9 cellular contexts compared by ENCODE assay signal in the genomic region with DNA sequence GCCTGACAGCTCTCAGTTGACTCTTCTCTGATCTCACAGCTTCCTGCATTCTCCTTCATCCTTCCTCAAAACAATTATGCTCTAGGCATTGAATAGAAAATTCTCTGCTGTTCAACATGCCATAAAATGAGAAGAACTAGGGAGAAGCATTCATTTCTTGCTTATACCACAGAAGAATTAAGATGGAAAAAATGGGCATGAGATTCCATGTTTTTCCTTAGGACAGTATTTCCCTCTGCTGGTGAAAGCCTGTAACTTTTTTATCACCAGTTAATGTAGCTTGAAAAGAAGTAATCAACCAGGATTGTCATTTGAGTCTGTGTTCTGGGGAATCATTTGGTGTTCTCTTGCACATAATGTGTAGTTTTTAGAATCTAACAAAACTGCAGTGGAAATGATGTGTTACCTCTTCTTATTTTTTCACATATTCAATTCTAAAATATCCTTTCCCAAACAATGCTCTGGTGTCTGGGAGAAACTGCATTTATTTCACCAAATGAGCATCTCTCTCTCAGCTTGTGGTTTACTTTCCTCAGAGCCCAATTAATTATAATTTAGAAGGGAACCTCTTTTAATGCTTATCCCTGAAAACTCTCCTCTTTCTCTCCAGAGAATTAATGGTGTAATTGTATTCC.
DNase-seq lines count a peak whose midpoint lies in the region; ATAC-seq, FAIRE-seq and TF ChIP-seq lines count a peak whose summit lies in the region.
"Had no signal": no experiment of that assay in that cellular context is flagged by ENCODE, and none has a peak within 500 bp of the region (broad histone marks: within the 10 kb centered on the region; RNA-seq: fewer than 3 reads in every experiment).

No MANE protein-coding gene starts in this region.

- H3K4me1 ChIP-seq in CD8-positive, alpha-beta T cell (ENCODE audit: insufficient read depth, low read length) = no peaks in the 10 kb centered on the region

- CTCF ChIA-PET in CD4-positive, alpha-beta T cell (lab: Charles Lee) = no interaction called here
- CTCF ChIA-PET in CD8-positive, alpha-beta T cell (lab: Charles Lee) = interaction anchor here (0.8 to 1.4 kb wide), 3 partner anchors 11 to 181 kb away, joined by 3 to 5 read pairs (median 3); no protein-coding TSS in a partner anchor
- CTCF ChIA-PET in T-cell (lab: Charles Lee) = interaction anchor here (1.1 to 1.3 kb wide), 2 partner anchors 177 to 180 kb away, joined by 3 to 4 read pairs; no protein-coding TSS in a partner anchor

- H3K27ac Mint-ChIP-seq in CD4-positive, alpha-beta T cell = no peak overlapping the region
- H3K27ac Mint-ChIP-seq in CD8-positive, alpha-beta T cell = no peak overlapping the region
- no peak overlapping the region for H3K27ac Mint-ChIP-seq in T-cell

- no peak for DNase-seq in CD4-positive, alpha-beta T cell
- DNase-seq in M059J (ENCODE audit: low read depth) (peak; percentile 70), bronchial epithelial cell (ENCODE audit: low read depth) (peak; percentile 60), medulla oblongata (ENCODE audit: extremely low spot score) (peak; percentile 76), ecto neural progenitor cell (ENCODE audit: low spot score) (no peak), T-cell (no peak)
- no peak for DNase-seq in CD8-positive, alpha-beta T cell

- H3K4me3 ChIP-seq in bronchial epithelial cell (ENCODE audit: low read depth, low read length) = no peak overlapping the region
- no peak overlapping the region for H3K4me3 ChIP-seq in CD8-positive, alpha-beta T cell (ENCODE audit: low read depth, low read length)

- no peaks in the 10 kb centered on the region for H3K9me3 Mint-ChIP-seq in CD4-positive, alpha-beta T cell
- peaks cover 3% of the 10 kb centered on the region for H3K9me3 Mint-ChIP-seq in CD8-positive, alpha-beta T cell
- peaks cover 0 to 4% (median 0%) of the 10 kb centered on the region in 3 donors for H3K9me3 Mint-ChIP-seq in T-cell

- peak; percentile 16 for TF ChIP-seq CTCF in CD4-positive, alpha-beta T cell (IDR thresholded peaks at IDR 0.05)
- TF ChIP-seq CTCF in bronchial epithelial cell (IDR thresholded peaks at IDR 0.05; ENCODE audit: insufficient read depth, low read length, severe bottlenecking) = peak; percentile 48
- no peak for TF ChIP-seq CTCF in CD8-positive, alpha-beta T cell (IDR thresholded peaks at IDR 0.05)

- H3K27ac ChIP-seq in CD4-positive, alpha-beta T cell (ENCODE audit: low read depth, low read length) = no peak overlapping the region
- H3K27ac ChIP-seq in CD8-positive, alpha-beta T cell (ENCODE audit: low read depth, low read length) = no peak overlapping the region
- H3K27ac ChIP-seq: epithelial cell of prostate had no signal

- H3K36me3 Mint-ChIP-seq in CD4-positive, alpha-beta T cell (ENCODE audit: low read depth) = no peaks in the 10 kb centered on the region
- no peaks in the 10 kb centered on the region for H3K36me3 Mint-ChIP-seq in CD8-positive, alpha-beta T cell
- H3K36me3 Mint-ChIP-seq in T-cell = no peaks in the 10 kb centered on the region

- H3K4me1 Mint-ChIP-seq in CD4-positive, alpha-beta T cell (ENCODE audit: low read depth) = no peaks in the 10 kb centered on the region
- H3K4me1 Mint-ChIP-seq in CD8-positive, alpha-beta T cell (ENCODE audit: low read depth) = no peaks in the 10 kb centered on the region
- H3K4me1 Mint-ChIP-seq in T-cell = no peaks in the 10 kb centered on the region

- no peaks in the 10 kb centered on the region for H3K9me3 ChIP-seq in CD4-positive, alpha-beta T cell (ENCODE audit: control insufficient read depth, low read length)
- H3K9me3 ChIP-seq in CD8-positive, alpha-beta T cell (ENCODE audit: low read length) = no peaks in the 10 kb centered on the region

- no peak for FAIRE-seq in bronchial epithelial cell (lab: Jason Lieb, UNC)

- ATAC-seq in CD4-positive, alpha-beta T cell (ENCODE audit: poor library complexity) = no peak
- no peak for ATAC-seq in GM21526 (IDR thresholded peaks at IDR 0.05; ENCODE audit: low FRiP score, unreplicated experiment)
- no peak for ATAC-seq in CD8-positive, alpha-beta T cell
- ATAC-seq in T-cell (replicated peaks in 1 of 4) = no peak

- no peaks in the 10 kb centered on the region for H3K27me3 Mint-ChIP-seq in CD4-positive, alpha-beta T cell
- no peaks in the 10 kb centered on the region for H3K27me3 Mint-ChIP-seq in CD8-positive, alpha-beta T cell (ENCODE audit: low read depth)
- peaks cover 0 to 3% of the 10 kb centered on the region in 2 donors for H3K27me3 Mint-ChIP-seq in T-cell

- POLR2A ChIA-PET in CD4-positive, alpha-beta T cell (lab: Charles Lee) = no interaction called here
- POLR2A ChIA-PET in CD8-positive, alpha-beta T cell (lab: Charles Lee) = no interaction called here
- POLR2A ChIA-PET in T-cell (lab: Charles Lee) = no interaction called here

- no peak overlapping the region for H3K4me3 Mint-ChIP-seq in CD4-positive, alpha-beta T cell
- H3K4me3 Mint-ChIP-seq in CD8-positive, alpha-beta T cell = no peak overlapping the region
- no peak overlapping the region for H3K4me3 Mint-ChIP-seq in T-cell

- intact Hi-C loops in CD4-positive, alpha-beta T cell (cut with DNase I, micrococcal nuclease) = loop anchor here in 1 of 2 experiments (5.0 kb wide), 1 partner anchor 177 kb away; no protein-coding TSS in a partner anchor
- intact Hi-C loops in CD8-positive, alpha-beta T cell (cut with DNase I, micrococcal nuclease) = loop anchor here in 1 of 2 experiments (5.0 kb wide), 1 partner anchor 177 kb away; no protein-coding TSS in a partner anchor

- no peaks in the 10 kb centered on the region for H3K36me3 ChIP-seq in bronchial epithelial cell (ENCODE audit: control insufficient read depth, insufficient read depth, low read length)
- no peaks in the 10 kb centered on the region for H3K36me3 ChIP-seq in CD8-positive, alpha-beta T cell (ENCODE audit: insufficient read depth, low read length)

- H3K27me3 ChIP-seq in CD4-positive, alpha-beta T cell (ENCODE audit: control insufficient read depth, insufficient read depth, low read length) = no peaks in the 10 kb centered on the region
- H3K27me3 ChIP-seq in bronchial epithelial cell (ENCODE audit: control insufficient read depth, insufficient read depth, low read length) = no peaks in the 10 kb centered on the region
- no peaks in the 10 kb centered on the region for H3K27me3 ChIP-seq in CD8-positive, alpha-beta T cell (ENCODE audit: insufficient read depth, low read length)

Comparison
In these comparisons a context has a peak if more than half of its experiments do, and no peak if none do; other contexts are left out.
1. DNase-seq: peak in M059J (single experiment), bronchial epithelial cell (single experiment) and medulla oblongata (single experiment); none in CD4-positive, alpha-beta T cell (0 of 10), CD8-positive, alpha-beta T cell (0 of 7), ecto neural progenitor cell (single experiment) and T-cell (0 of 34).